Comparison of ENCODE assay signal across 1 cellular context in the genomic region with DNA sequence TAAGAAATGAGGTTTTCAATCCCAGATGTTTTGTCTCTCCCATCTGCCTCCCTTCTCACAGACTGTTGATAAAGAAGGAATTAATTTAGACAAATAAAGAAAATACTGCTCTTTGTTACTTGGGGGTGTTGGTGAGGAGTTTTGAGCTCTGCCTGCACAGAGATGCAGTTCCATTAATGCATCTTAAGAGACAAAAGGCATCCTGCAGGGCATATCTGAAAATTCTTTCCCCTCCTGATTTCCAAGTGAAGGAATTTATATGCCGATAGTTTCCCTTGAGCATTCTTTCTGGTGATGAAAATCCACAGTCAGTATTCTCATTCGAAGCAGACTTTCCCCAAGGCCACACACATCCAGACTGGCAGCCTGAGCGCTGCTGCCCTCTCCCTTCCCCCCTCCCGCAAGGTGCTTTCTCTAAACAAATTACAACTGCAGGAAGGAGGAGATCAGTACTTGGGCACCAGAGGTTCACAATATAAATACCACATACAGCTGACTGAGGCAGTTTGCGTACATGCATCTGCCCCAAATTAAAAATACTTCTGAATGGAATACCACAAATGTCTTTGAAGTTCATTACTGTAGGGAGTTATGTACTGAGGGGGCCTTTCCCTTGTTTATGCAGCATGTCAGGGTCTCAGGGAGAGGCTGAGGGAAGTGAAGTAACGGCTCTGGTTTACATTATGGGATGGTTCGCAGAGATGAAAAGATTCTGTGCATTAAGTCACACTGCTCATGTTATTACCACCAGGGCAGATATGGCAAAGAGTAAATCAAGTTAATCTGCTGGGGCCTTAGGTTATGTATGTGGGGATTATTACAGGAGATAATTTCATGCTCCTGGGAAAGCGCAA.
TF ChIP-seq lines count a peak whose summit lies in the region.

No MANE protein-coding gene starts in this region.

TF ChIP-seq in GM23338, 12 proteins besides CTCF, POLR2A, EP300 and RAD21 (continued from another document):
- TF ChIP-seq, protein P1, sequence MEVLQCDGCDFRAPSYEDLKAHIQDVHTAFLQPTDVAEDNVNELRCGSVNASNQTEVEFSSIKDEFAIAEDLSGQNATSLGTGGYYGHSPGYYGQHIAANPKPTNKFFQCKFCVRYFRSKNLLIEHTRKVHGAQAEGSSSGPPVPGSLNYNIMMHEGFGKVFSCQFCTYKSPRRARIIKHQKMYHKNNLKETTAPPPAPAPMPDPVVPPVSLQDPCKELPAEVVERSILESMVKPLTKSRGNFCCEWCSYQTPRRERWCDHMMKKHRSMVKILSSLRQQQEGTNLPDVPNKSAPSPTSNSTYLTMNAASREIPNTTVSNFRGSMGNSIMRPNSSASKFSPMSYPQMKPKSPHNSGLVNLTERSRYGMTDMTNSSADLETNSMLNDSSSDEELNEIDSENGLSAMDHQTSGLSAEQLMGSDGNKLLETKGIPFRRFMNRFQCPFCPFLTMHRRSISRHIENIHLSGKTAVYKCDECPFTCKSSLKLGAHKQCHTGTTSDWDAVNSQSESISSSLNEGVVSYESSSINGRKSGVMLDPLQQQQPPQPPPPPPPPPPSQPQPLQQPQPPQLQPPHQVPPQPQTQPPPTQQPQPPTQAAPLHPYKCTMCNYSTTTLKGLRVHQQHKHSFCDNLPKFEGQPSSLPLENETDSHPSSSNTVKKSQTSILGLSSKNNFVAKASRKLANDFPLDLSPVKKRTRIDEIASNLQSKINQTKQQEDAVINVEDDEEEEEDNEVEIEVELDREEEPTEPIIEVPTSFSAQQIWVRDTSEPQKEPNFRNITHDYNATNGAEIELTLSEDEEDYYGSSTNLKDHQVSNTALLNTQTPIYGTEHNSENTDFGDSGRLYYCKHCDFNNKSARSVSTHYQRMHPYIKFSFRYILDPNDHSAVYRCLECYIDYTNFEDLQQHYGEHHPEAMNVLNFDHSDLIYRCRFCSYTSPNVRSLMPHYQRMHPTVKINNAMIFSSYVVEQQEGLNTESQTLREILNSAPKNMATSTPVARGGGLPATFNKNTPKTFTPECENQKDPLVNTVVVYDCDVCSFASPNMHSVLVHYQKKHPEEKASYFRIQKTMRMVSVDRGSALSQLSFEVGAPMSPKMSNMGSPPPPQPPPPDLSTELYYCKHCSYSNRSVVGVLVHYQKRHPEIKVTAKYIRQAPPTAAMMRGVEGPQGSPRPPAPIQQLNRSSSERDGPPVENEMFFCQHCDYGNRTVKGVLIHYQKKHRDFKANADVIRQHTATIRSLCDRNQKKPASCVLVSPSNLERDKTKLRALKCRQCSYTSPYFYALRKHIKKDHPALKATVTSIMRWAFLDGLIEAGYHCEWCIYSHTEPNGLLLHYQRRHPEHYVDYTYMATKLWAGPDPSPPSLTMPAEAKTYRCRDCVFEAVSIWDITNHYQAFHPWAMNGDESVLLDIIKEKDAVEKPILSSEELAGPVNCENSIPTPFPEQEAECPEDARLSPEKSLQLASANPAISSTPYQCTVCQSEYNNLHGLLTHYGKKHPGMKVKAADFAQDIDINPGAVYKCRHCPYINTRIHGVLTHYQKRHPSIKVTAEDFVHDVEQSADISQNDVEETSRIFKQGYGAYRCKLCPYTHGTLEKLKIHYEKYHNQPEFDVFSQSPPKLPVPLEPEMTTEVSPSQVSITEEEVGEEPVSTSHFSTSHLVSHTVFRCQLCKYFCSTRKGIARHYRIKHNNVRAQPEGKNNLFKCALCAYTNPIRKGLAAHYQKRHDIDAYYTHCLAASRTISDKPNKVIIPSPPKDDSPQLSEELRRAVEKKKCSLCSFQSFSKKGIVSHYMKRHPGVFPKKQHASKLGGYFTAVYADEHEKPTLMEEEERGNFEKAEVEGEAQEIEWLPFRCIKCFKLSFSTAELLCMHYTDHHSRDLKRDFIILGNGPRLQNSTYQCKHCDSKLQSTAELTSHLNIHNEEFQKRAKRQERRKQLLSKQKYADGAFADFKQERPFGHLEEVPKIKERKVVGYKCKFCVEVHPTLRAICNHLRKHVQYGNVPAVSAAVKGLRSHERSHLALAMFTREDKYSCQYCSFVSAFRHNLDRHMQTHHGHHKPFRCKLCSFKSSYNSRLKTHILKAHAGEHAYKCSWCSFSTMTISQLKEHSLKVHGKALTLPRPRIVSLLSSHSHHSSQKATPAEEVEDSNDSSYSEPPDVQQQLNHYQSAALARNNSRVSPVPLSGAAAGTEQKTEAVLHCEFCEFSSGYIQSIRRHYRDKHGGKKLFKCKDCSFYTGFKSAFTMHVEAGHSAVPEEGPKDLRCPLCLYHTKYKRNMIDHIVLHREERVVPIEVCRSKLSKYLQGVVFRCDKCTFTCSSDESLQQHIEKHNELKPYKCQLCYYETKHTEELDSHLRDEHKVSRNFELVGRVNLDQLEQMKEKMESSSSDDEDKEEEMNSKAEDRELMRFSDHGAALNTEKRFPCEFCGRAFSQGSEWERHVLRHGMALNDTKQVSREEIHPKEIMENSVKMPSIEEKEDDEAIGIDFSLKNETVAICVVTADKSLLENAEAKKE (CRISPR knock-in tag; IDR thresholded peaks at IDR 0.05): no peak
- TF ChIP-seq JUNB (IDR thresholded peaks at IDR 0.05; ENCODE audit: unreplicated experiment) (no peak), EZH2 (IDR thresholded peaks at IDR 0.05; ENCODE audit: low read depth, unreplicated experiment) (no peak), POLR2AphosphoS5 (IDR thresholded peaks at IDR 0.05; ENCODE audit: low read depth) (no peak), EZH2phosphoT487 (IDR thresholded peaks at IDR 0.05; ENCODE audit: unreplicated experiment) (no peak), CREB1 (CRISPR knock-in tag; IDR thresholded peaks at IDR 0.05; ENCODE audit: low read depth) (no peak)
- TF ChIP-seq, protein P2, sequence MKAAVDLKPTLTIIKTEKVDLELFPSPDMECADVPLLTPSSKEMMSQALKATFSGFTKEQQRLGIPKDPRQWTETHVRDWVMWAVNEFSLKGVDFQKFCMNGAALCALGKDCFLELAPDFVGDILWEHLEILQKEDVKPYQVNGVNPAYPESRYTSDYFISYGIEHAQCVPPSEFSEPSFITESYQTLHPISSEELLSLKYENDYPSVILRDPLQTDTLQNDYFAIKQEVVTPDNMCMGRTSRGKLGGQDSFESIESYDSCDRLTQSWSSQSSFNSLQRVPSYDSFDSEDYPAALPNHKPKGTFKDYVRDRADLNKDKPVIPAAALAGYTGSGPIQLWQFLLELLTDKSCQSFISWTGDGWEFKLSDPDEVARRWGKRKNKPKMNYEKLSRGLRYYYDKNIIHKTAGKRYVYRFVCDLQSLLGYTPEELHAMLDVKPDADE (IDR thresholded peaks at IDR 0.05): no peak
